In the genomic region with DNA sequence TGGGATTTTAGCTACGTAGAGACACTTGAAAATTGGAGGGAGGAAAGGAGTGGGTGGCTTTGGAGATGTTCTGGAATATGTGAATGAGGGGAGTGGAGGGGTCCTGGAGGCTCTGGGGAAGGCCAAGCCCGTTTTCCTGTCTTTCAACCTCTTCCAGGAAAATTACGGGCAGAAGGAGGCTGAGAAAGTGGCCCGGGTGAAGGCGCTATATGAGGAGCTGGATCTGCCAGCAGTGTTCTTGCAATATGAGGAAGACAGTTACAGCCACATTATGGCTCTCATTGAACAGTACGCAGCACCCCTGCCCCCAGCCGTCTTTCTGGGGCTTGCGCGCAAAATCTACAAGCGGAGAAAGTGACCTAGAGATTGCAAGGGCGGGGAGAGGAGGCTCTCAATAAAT, we compare ENCODE assay signal across 9 cellular contexts. TPM values are rescaled to one million over a fixed set of nuclear protein-coding genes. Genes with fewer than 3 reads are reported as not detected.
A peak's percentile ranks its signal among the peaks of the same experiment; 100 is the strongest.
DNase-seq lines count a peak whose midpoint lies in the region; ATAC-seq and TF ChIP-seq lines count a peak whose summit lies in the region.
"Had no signal": no experiment of that assay in that cellular context is flagged by ENCODE, and none has a peak within 500 bp of the region (broad histone marks: within the 10 kb centered on the region; RNA-seq: fewer than 3 reads in every experiment).

No MANE protein-coding gene starts in this region.

- DNase-seq in left ventricle myocardium inferior (no peak), cardiac septum (ENCODE audit: low spot score) (no peak), upper lobe of right lung (no peak), amniotic stem cell (lab: John Stamatoyannopoulos, UW) (no peak), UCSD-AML1 (lab: John Stamatoyannopoulos, UW; ENCODE audit: unreplicated experiment) (no peak), dermis blood vessel endothelial cell (no peak)
- DNase-seq in central memory CD8-positive, alpha-beta T cell (ENCODE audit: low spot score in 2 of 2) = no peak
- DNase-seq: DMS79 had no signal

- H3K36me3 ChIP-seq in left ventricle myocardium inferior (peaks cover 30% of the 10 kb centered on the region), mucosa of stomach (ENCODE audit: control insufficient read depth, insufficient read depth, low read length) (peaks cover 6% of the 10 kb centered on the region), upper lobe of right lung (peaks cover 38% of the 10 kb centered on the region)

- peaks cover 14% of the 10 kb centered on the region for H3K4me1 Mint-ChIP-seq in central memory CD8-positive, alpha-beta T cell

- no peaks in the 10 kb centered on the region for H3K27me3 Mint-ChIP-seq in central memory CD8-positive, alpha-beta T cell

- H3K4me3 ChIP-seq in left ventricle myocardium inferior (peak overlapping the region; percentile 85), mucosa of stomach (ENCODE audit: low read length) (no peak overlapping the region), upper lobe of right lung (peak overlapping the region; percentile 76)

- H3K27ac ChIP-seq in left ventricle myocardium inferior (replicated peaks) (peak overlapping the region; percentile 99), upper lobe of right lung (peak overlapping the region; percentile 51)

- peak overlapping the region; percentile 53 for H3K9ac ChIP-seq in mucosa of stomach (ENCODE audit: low read length)

- H3K9me3 ChIP-seq in left ventricle myocardium inferior (replicated peaks) (no peaks in the 10 kb centered on the region), mucosa of stomach (ENCODE audit: control insufficient read depth, low read length) (no peaks in the 10 kb centered on the region), upper lobe of right lung (no peaks in the 10 kb centered on the region)

- intact Hi-C loops in left ventricle myocardium inferior (cut with micrococcal nuclease) (loop anchor here (5.0 kb wide), 1 partner anchor 43 kb away; the partner anchor contains the start of gene HCN3), cardiac septum (cut with DNase I) (no loop called here), upper lobe of right lung (cut with DNase I) (loop anchor here (10.0 kb wide), 1 partner anchor 65 kb away; the partner anchor contains the start of gene ENTREP3)

- no peaks in the 10 kb centered on the region for H3K9me3 Mint-ChIP-seq in central memory CD8-positive, alpha-beta T cell

- peaks cover 10% of the 10 kb centered on the region for H3K36me3 Mint-ChIP-seq in central memory CD8-positive, alpha-beta T cell (ENCODE audit: insufficient read depth)

- peak overlapping the region; percentile 27 for H3K4me3 Mint-ChIP-seq in central memory CD8-positive, alpha-beta T cell

- no peak overlapping the region for H3K27ac Mint-ChIP-seq in central memory CD8-positive, alpha-beta T cell (ENCODE audit: low read depth)

- TF ChIP-seq CTCF in left ventricle myocardium inferior (IDR thresholded peaks at IDR 0.05; ENCODE audit: borderline replicate concordance) (no peak), upper lobe of right lung (IDR thresholded peaks at IDR 0.05) (no peak)

- ATAC-seq in central memory CD8-positive, alpha-beta T cell (replicated peaks; ENCODE audit: extremely low read depth, poor library complexity, severe bottlenecking) = no peak
- no peak for ATAC-seq in upper lobe of right lung

- H3K27me3 ChIP-seq in left ventricle myocardium inferior (ENCODE audit: low read depth) (no peaks in the 10 kb centered on the region), mucosa of stomach (ENCODE audit: control insufficient read depth, insufficient read depth, low read length) (no peaks in the 10 kb centered on the region), upper lobe of right lung (no peaks in the 10 kb centered on the region)

- peaks cover 50% of the 10 kb centered on the region for H3K4me1 ChIP-seq in left ventricle myocardium inferior
- H3K4me1 ChIP-seq in mucosa of stomach (ENCODE audit: control insufficient read depth, insufficient read depth, low read length) = peaks cover 21% of the 10 kb centered on the region
- H3K4me1 ChIP-seq in upper lobe of right lung = peaks cover 29% of the 10 kb centered on the region

RNA-seq across cellular contexts. Expression of gene RUSC1, which starts 0.4 kb away (rescaled TPM):
- total RNA-seq in left ventricle myocardium inferior = 18.0 TPM
- total RNA-seq in cardiac septum = 18.1 TPM
- 27.0 TPM for total RNA-seq in upper lobe of right lung
- 13.8 and 22.2 TPM in 2 replicates for total RNA-seq in dermis blood vessel endothelial cell

RNA-seq across cellular contexts. Expression of gene FDPS, which starts 11.6 kb away (rescaled TPM):
- total RNA-seq in left ventricle myocardium inferior (75.0 TPM), cardiac septum (83.1 TPM), upper lobe of right lung (225 TPM), dermis blood vessel endothelial cell (452 and 512 TPM in 2 replicates)

RNA-seq across cellular contexts. Expression of gene PKLR, which starts 19.0 kb away (rescaled TPM):
- not detected for total RNA-seq in left ventricle myocardium inferior
- total RNA-seq in cardiac septum = not detected
- total RNA-seq in upper lobe of right lung = not detected
- total RNA-seq in dermis blood vessel endothelial cell = 0.05 TPM in 1 of 2 replicates, not detected in the other

RNA-seq across cellular contexts. Expression of gene HCN3, which starts 43.0 kb away (rescaled TPM):
- total RNA-seq in left ventricle myocardium inferior (1.2 TPM), cardiac septum (2.2 TPM), upper lobe of right lung (2.6 TPM), dermis blood vessel endothelial cell (0.84 and 0.85 TPM in 2 replicates)

RNA-seq across cellular contexts. Expression of gene CLK2, which starts 46.9 kb away (rescaled TPM):
- 18.1 TPM for total RNA-seq in left ventricle myocardium inferior
- 24.7 TPM for total RNA-seq in cardiac septum
- 51.2 TPM for total RNA-seq in upper lobe of right lung
- 24.5 and 35.9 TPM in 2 replicates for total RNA-seq in dermis blood vessel endothelial cell
